Comparison of ENCODE assay signal across 1 cellular context in the genomic region with DNA sequence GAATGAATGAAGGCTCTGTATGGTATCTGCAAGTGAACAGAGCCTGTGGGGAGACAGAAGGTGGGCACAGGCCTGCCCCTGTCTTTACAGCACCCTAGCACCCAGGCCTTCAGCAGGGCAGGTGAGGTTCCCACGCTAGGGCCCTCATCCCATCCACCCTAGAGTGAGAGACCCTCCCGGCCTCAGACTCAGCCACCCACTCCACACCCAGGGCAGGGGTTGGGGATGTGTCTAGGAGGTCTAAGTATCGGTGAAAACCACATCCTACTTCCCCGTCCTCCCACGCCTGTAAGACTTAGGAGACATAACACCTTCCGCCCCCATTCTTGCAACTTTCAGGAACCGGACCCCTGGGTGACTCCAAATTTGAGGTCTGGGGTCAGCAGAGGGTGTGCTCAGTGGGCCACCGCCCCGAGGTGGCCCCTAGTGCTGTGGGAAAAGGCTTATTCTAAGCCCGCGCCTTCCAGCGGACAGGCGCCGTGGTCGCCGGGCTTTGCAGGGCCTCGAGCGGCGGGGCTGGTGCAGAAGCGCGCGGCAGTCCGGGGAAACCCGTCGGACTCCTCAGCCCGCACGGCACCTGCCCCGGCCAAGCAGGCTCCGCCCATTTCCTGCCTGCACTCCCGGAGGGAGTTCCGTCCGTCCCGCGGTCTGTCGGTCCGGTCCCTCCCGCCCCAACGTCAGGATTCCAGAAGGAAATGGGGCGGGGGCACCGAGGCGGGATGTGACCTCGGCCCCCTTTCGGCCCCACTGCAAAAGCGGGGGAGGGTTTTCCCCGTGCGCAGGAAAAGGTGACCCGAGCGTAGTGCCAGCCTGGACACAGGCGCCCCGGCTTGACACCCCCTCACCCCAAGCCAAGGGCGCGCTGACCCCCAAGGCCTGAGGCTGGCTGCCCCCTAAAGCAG.
TF ChIP-seq lines count a peak whose summit lies in the region.

No MANE protein-coding gene starts in this region.

TF ChIP-seq in IMR-90, 13 proteins besides CTCF, POLR2A, EP300 and RAD21:
- TF ChIP-seq RCOR1 (IDR thresholded peaks at IDR 0.05; ENCODE audit: insufficient replicate concordance, low read length) (no peak), SMC3 (IDR thresholded peaks at IDR 0.05; ENCODE audit: low read depth, low read length) (no peak), RFX5 (IDR thresholded peaks at IDR 0.05; ENCODE audit: low read depth, low read length) (no peak), CHD1 (IDR thresholded peaks at IDR 0.05; ENCODE audit: low read depth, low read length) (no peak), FOS (IDR thresholded peaks at IDR 0.05; ENCODE audit: low read depth, low read length) (no peak), CEBPB (IDR thresholded peaks at IDR 0.05; ENCODE audit: low read depth, low read length) (no peak), MAZ (IDR thresholded peaks at IDR 0.05; ENCODE audit: borderline replicate concordance, low read depth, low read length) (no peak), MXI1 (IDR thresholded peaks at IDR 0.05; ENCODE audit: borderline replicate concordance, low read depth, low read length) (no peak), NFE2L2 (IDR thresholded peaks at IDR 0.05; ENCODE audit: low read depth, low read length) (no peak), BHLHE40 (IDR thresholded peaks at IDR 0.05; ENCODE audit: low read depth, low read length) (no peak), MAFK (IDR thresholded peaks at IDR 0.05; ENCODE audit: low read depth, low read length) (no peak)
- TF ChIP-seq, protein P1, sequence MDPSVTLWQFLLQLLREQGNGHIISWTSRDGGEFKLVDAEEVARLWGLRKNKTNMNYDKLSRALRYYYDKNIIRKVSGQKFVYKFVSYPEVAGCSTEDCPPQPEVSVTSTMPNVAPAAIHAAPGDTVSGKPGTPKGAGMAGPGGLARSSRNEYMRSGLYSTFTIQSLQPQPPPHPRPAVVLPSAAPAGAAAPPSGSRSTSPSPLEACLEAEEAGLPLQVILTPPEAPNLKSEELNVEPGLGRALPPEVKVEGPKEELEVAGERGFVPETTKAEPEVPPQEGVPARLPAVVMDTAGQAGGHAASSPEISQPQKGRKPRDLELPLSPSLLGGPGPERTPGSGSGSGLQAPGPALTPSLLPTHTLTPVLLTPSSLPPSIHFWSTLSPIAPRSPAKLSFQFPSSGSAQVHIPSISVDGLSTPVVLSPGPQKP (IDR thresholded peaks at IDR 0.05; ENCODE audit: borderline replicate concordance, low read depth, low read length): no peak
- TF ChIP-seq, protein P2, sequence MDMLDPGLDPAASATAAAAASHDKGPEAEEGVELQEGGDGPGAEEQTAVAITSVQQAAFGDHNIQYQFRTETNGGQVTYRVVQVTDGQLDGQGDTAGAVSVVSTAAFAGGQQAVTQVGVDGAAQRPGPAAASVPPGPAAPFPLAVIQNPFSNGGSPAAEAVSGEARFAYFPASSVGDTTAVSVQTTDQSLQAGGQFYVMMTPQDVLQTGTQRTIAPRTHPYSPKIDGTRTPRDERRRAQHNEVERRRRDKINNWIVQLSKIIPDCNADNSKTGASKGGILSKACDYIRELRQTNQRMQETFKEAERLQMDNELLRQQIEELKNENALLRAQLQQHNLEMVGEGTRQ (IDR thresholded peaks at IDR 0.05; ENCODE audit: low read depth, low read length): no peak
